18 cellular contexts compared by ENCODE assay signal in genomic region chr17:4860651-4861050, GRCh38. TPM values are rescaled to one million over a fixed set of nuclear protein-coding genes. Genes with fewer than 3 reads are reported as not detected.
DNase-seq lines count a peak whose midpoint lies in the region; ATAC-seq and TF ChIP-seq lines count a peak whose summit lies in the region.
"Had no signal": no experiment of that assay in that cellular context is flagged by ENCODE, and none has a peak within 500 bp of the region (broad histone marks: within the 10 kb centered on the region; RNA-seq: fewer than 3 reads in every experiment).

No MANE protein-coding gene starts in this region.

- intact Hi-C loops in heart right ventricle (cut with DNase I) (no loop called here), esophagus squamous epithelium (cut with DNase I) (no loop called here), vagina (cut with DNase I) (no loop called here), tibial artery (cut with DNase I; ENCODE audit: low total_unique reads) (no loop called here)

- H3K9me3 ChIP-seq in heart right ventricle = no peaks in the 10 kb centered on the region
- no peaks in the 10 kb centered on the region for H3K9me3 ChIP-seq in right atrium auricular region
- H3K9me3 ChIP-seq in esophagus squamous epithelium = no peaks in the 10 kb centered on the region
- H3K9me3 ChIP-seq in vagina = no peaks in the 10 kb centered on the region
- H3K9me3 ChIP-seq in tibial artery = no peaks in the 10 kb centered on the region
- H3K9me3 ChIP-seq: esophagus muscularis mucosa had no signal

- no peaks in the 10 kb centered on the region for H3K9me3 Mint-ChIP-seq in neural crest cell
- H3K9me3 Mint-ChIP-seq: memory B cell, natural killer cell had no signal

- H3K36me3 ChIP-seq in heart right ventricle = peaks cover 0 to 14% (median 0%) of the 10 kb centered on the region in 9 donors
- H3K36me3 ChIP-seq in right atrium auricular region = no peaks in the 10 kb centered on the region
- H3K36me3 ChIP-seq in esophagus squamous epithelium = peaks cover 0 to 29% (median 0%) of the 10 kb centered on the region in 3 donors
- H3K36me3 ChIP-seq in vagina = peaks cover 0 to 7% of the 10 kb centered on the region in 2 donors
- H3K36me3 ChIP-seq in tibial artery = peaks cover 0 to 12% (median 4%) of the 10 kb centered on the region in 3 donors

- H3K27ac ChIP-seq in heart right ventricle (peak overlapping the region in 9 of 10 donors; percentile 17 to 88 (median 53)), right atrium auricular region (no peak overlapping the region), esophagus squamous epithelium (peak overlapping the region; percentile 83 to 93 (median 86)), vagina (peak overlapping the region; percentile 60), tibial artery (no peak overlapping the region)

- TF ChIP-seq POLR2A in esophagus squamous epithelium (IDR thresholded peaks at IDR 0.05) (no peak), vagina (IDR thresholded peaks at IDR 0.05) (no peak)

- WGBS in heart right ventricle, 2 donors = 83 to 89% methylated on average over 9 of the region's 9 CpGs
- WGBS in esophagus squamous epithelium, 2 donors = 58 to 77% methylated on average over 9 of the region's 9 CpGs

- H3K4me3 Mint-ChIP-seq in neural crest cell = no peak overlapping the region
- H3K4me3 Mint-ChIP-seq: B cell, memory B cell, natural killer cell had no signal

- peaks cover 8 to 66% (median 43%) of the 10 kb centered on the region in 9 donors for H3K4me1 ChIP-seq in heart right ventricle
- H3K4me1 ChIP-seq in right atrium auricular region = peaks cover 0 to 46% of the 10 kb centered on the region in 2 donors
- H3K4me1 ChIP-seq in esophagus squamous epithelium = peaks cover 23 to 89% (median 37%) of the 10 kb centered on the region in 3 donors
- peaks cover 69% of the 10 kb centered on the region for H3K4me1 ChIP-seq in vagina
- H3K4me1 ChIP-seq in tibial artery = peaks cover 0 to 28% (median 10%) of the 10 kb centered on the region in 4 donors

- peak overlapping the region; percentile 78 for H3K27ac Mint-ChIP-seq in neural crest cell (ENCODE audit: unreplicated experiment)
- H3K27ac Mint-ChIP-seq: B cell, natural killer cell, progenitor cell of endocrine pancreas had no signal

- H3K4me1 Mint-ChIP-seq in neural crest cell = peaks cover 42% of the 10 kb centered on the region

- peaks cover 11% of the 10 kb centered on the region for H3K36me3 Mint-ChIP-seq in neural crest cell (ENCODE audit: low read depth)
- H3K36me3 Mint-ChIP-seq: natural killer cell had no signal

- DNase-seq in heart right ventricle = no peak
- DNase-seq in right atrium auricular region (ENCODE audit: low spot score) = no peak
- no peak for DNase-seq in esophagus squamous epithelium (lab: John Stamatoyannopoulos, UW)
- no peak for DNase-seq in neural crest cell (ENCODE audit: low read depth, low spot score)
- DNase-seq in vagina (ENCODE audit: extremely low spot score in 2 of 2) = no peak
- no peak for DNase-seq in Ammon's horn (ENCODE audit: low spot score)
- DNase-seq in tibial artery = no peak
- no peak for DNase-seq in hippocampal formation (lab: John Stamatoyannopoulos, UW)
- DNase-seq: 8988T, COR-L47, Kasumi-1, natural killer cell, NCI-H1092 treated with DMSO at 0.1 percent for 48 hours, NCI-H524 treated with DMSO at 0.1 percent for 48 hours had no signal

- H3K27me3 ChIP-seq in heart right ventricle (no peaks in the 10 kb centered on the region), right atrium auricular region (no peaks in the 10 kb centered on the region), esophagus squamous epithelium (no peaks in the 10 kb centered on the region), vagina (no peaks in the 10 kb centered on the region), tibial artery (no peaks in the 10 kb centered on the region)
- H3K27me3 ChIP-seq: esophagus muscularis mucosa had no signal

- no peak for ATAC-seq in heart right ventricle
- ATAC-seq: natural killer cell had no signal

- no peaks in the 10 kb centered on the region for H3K27me3 Mint-ChIP-seq in neural crest cell (ENCODE audit: low read depth)
- H3K27me3 Mint-ChIP-seq: B cell, memory B cell, progenitor cell of endocrine pancreas had no signal

- no peak for TF ChIP-seq CTCF in heart right ventricle (IDR thresholded peaks at IDR 0.05)
- TF ChIP-seq CTCF in right atrium auricular region (IDR thresholded peaks at IDR 0.05) = no peak
- no peak for TF ChIP-seq CTCF in esophagus squamous epithelium (IDR thresholded peaks at IDR 0.05)
- no peak for TF ChIP-seq CTCF in neural crest cell (conservative IDR thresholded peaks at IDR 0.05)
- TF ChIP-seq CTCF in vagina (IDR thresholded peaks at IDR 0.05) = no peak
- no peak for TF ChIP-seq CTCF in tibial artery (IDR thresholded peaks at IDR 0.05)

- H3K4me3 ChIP-seq in heart right ventricle (no peak overlapping the region), right atrium auricular region (no peak overlapping the region), esophagus squamous epithelium (peak overlapping the region; percentile 51 to 65 (median 56)), vagina (peak overlapping the region in 1 of 2 donors; percentile 35), tibial artery (no peak overlapping the region)
- H3K4me3 ChIP-seq: esophagus muscularis mucosa had no signal

RNA-seq across cellular contexts. Expression of gene MINK1, which starts 27.5 kb away (rescaled TPM):
- total RNA-seq in heart right ventricle = 10 to 100 TPM; 26.4 to 54.1 (median 33.5) TPM
- polyA plus RNA-seq in heart right ventricle = 10 to 100 TPM; 17.3 to 52.3 TPM
- total RNA-seq in right atrium auricular region = 10 to 100 TPM; 20.9 to 22.2 TPM
- total RNA-seq in esophagus squamous epithelium = 100 to 1,000 TPM in 3 of 4 donors, 10 to 100 TPM in 1; 50.1 to 156 (median 117) TPM
- total RNA-seq in neural crest cell = 73.0 and 76.6 TPM in 2 replicates
- 120 TPM for total RNA-seq in vagina

RNA-seq across cellular contexts. Expression of gene C17orf107, which starts 38.7 kb away (rescaled TPM):
- total RNA-seq in heart right ventricle = under 1 TPM in 9 of 10 donors, not detected in 1; 0.28 to 0.86 (median 0.39) TPM
- under 1 TPM; 0.44 to 0.57 TPM for polyA plus RNA-seq in heart right ventricle
- total RNA-seq in right atrium auricular region = 1 to 10 TPM; 1.7 to 4.2 TPM
- total RNA-seq in esophagus squamous epithelium = 1 to 10 TPM in 1 of 4 donors, under 1 TPM in 3; 0.27 to 2.7 (median 0.92) TPM
- 1.7 and 1.8 TPM in 2 replicates for total RNA-seq in neural crest cell
- 1.7 TPM for total RNA-seq in vagina

RNA-seq across cellular contexts. Expression of gene CHRNE, which starts 42.2 kb away (rescaled TPM):
- total RNA-seq in heart right ventricle = 1 to 10 TPM in 3 of 10 donors, under 1 TPM in 7; 0.19 to 1.6 (median 0.53) TPM
- polyA plus RNA-seq in heart right ventricle = under 1 TPM; 0.44 to 0.71 TPM
- total RNA-seq in right atrium auricular region = 100 to 1,000 TPM in 1 of 2 donors, 10 to 100 TPM in 1; 49.3 to 167 TPM
- total RNA-seq in esophagus squamous epithelium = under 1 TPM in 1 of 4 donors, not detected in 3; 0.57 TPM
- total RNA-seq in neural crest cell = 0.21 TPM in 1 of 2 replicates, not detected in the other
- 0.98 TPM for total RNA-seq in vagina

RNA-seq across cellular contexts. Expression of gene PLD2, which starts 53.7 kb away (rescaled TPM):
- total RNA-seq in heart right ventricle (10 to 100 TPM in 6 of 10 donors, 1 to 10 TPM in 4; 6.4 to 18.6 (median 10.4) TPM), right atrium auricular region (1 to 10 TPM; 5.5 to 6.7 TPM), esophagus squamous epithelium (100 to 1,000 TPM in 1 of 4 donors, 10 to 100 TPM in 3; 38.7 to 114 (median 86.7) TPM), neural crest cell (54.8 and 63.9 TPM in 2 replicates), vagina (63.6 TPM)
- polyA plus RNA-seq in heart right ventricle = 10 to 100 TPM in 1 of 2 donors, 1 to 10 TPM in 1; 5.6 to 20.7 TPM

Comparison
In these comparisons a context has a peak if more than half of its experiments do, and no peak if none do; other contexts are left out.
1. H3K27ac ChIP-seq: peak in heart right ventricle (9 of 10), esophagus squamous epithelium (4 of 4) and vagina (single experiment); none in right atrium auricular region (0 of 2) and tibial artery (0 of 2).
2. RNA of gene CHRNE, which starts 42.2 kb away (total RNA-seq): 49.3 to 167 TPM in right atrium auricular region; 0.98 TPM in vagina (single experiment), 0.19 to 1.6 TPM in heart right ventricle, 0.21 TPM in neural crest cell and 0.57 TPM in esophagus squamous epithelium; every median in the first group is over 10 times any median in the second.
3. H3K4me3 ChIP-seq: peak in esophagus squamous epithelium (4 of 4); none in heart right ventricle (0 of 10), right atrium auricular region (0 of 2) and tibial artery (0 of 2).